Comparison of ENCODE assay signal across 9 cellular contexts in the genomic region with DNA sequence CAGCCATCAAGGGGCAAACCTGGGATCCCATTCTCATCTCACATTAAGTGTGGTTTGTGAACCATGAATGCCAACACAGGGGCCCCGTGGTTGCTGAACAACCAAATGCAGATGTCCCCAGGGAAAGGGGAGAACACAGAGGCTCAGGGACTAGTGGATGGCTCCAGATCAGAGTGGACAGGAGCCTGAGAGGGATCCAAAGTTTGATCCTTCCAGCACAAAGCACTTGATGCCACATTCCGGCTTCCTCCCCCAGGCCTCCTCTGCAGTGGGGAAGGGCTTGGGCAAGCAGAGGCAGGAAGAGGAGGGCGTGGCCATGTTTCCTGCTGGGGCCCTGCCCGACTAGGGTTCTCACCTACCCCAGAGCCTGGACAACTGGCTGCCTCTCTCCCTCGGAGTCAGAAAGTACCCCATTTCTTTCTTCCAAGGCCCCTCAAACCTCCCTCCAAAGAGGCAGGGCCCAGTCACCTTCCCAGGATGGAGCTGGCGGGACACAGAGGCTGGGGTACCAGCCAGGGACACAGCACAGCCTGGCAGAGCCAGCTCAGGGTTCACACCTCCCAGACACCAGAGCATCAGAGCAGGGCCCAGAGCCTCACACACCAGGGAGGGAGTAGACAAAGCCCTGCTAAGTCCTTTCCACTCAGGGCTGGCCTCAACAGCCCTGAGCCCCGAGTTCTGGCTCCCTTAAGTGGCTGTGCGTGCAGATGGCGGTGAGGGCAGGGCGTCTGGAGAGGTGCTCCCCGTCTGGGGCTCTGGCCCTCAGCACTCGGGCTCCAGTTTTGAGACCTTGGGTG. TPM values are rescaled to one million over a fixed set of nuclear protein-coding genes. Genes with fewer than 3 reads are reported as not detected.
A peak's percentile ranks its signal among the peaks of the same experiment; 100 is the strongest.
DNase-seq lines count a peak whose midpoint lies in the region; ATAC-seq, FAIRE-seq and TF ChIP-seq lines count a peak whose summit lies in the region.
"Had no signal": no experiment of that assay in that cellular context is flagged by ENCODE, and none has a peak within 500 bp of the region (broad histone marks: within the 10 kb centered on the region; RNA-seq: fewer than 3 reads in every experiment).

No MANE protein-coding gene starts in this region.

- H3K9me3 Mint-ChIP-seq in activated naive CD8-positive, alpha-beta T cell (ENCODE audit: low read depth) = no peaks in the 10 kb centered on the region

- peaks cover 72% of the 10 kb centered on the region for H3K4me1 Mint-ChIP-seq in activated naive CD8-positive, alpha-beta T cell (ENCODE audit: low read depth)

- no peaks in the 10 kb centered on the region for H3K36me3 Mint-ChIP-seq in activated naive CD8-positive, alpha-beta T cell

- H3K9me1 ChIP-seq in keratinocyte (ENCODE audit: control insufficient read depth, extremely low read depth, insufficient read depth, low read length) = no peaks in the 10 kb centered on the region

- H3K27ac Mint-ChIP-seq in activated naive CD8-positive, alpha-beta T cell = peak overlapping the region; percentile 94

- no peaks in the 10 kb centered on the region for H3K9me3 ChIP-seq in keratinocyte (ENCODE audit: control insufficient read depth, low read depth, low read length)
- H3K9me3 ChIP-seq: adrenal gland had no signal

- dilution Hi-C loops in keratinocyte (cut with MboI; ENCODE audit: extremely low pct_ligation_motif_present, low sequenced_read_pairs) = no loop called here

- DNase-seq in NCI-H82 (lab: John Stamatoyannopoulos, UW) = peak; percentile 55
- no peak for DNase-seq in NCI-H82 treated with DMSO at 0.1 percent for 48 hours (lab: John Stamatoyannopoulos, UW; ENCODE audit: unreplicated experiment)
- DNase-seq in keratinocyte (ENCODE audit: low read depth, low spot score) = no peak
- DNase-seq in stimulated activated CD4-positive, alpha-beta T cell treated with anti-CD3 and anti-CD28 coated beads, TNF-alpha, amount 100 ng/mL, for 4 hours (ENCODE audit: low read depth in 3 of 3) = peak in 2 of 3 experiments; percentile 38 to 45

- H4K20me1 ChIP-seq in keratinocyte (ENCODE audit: control insufficient read depth, extremely low read depth, insufficient read depth, low read length) = no peaks in the 10 kb centered on the region

- H3K27me3 ChIP-seq in keratinocyte (ENCODE audit: control insufficient read depth, extremely low read depth, insufficient read depth, low read length) = no peaks in the 10 kb centered on the region
- H3K27me3 ChIP-seq: adrenal gland had no signal

- peak overlapping the region; percentile 66 for H2AFZ ChIP-seq in keratinocyte (ENCODE audit: control insufficient read depth, low read length)

- H3K9ac ChIP-seq in keratinocyte (ENCODE audit: control insufficient read depth, extremely low read depth, insufficient read depth, low read length) = peak overlapping the region; percentile 87

- peaks cover 1% of the 10 kb centered on the region for H3K79me2 ChIP-seq in keratinocyte (ENCODE audit: control insufficient read depth, insufficient read depth, low read length)

- H3K4me2 ChIP-seq in keratinocyte (ENCODE audit: control insufficient read depth, extremely low read depth, insufficient read depth, low read depth, low read length) = peak overlapping the region; percentile 90

- H3K4me3 ChIP-seq in keratinocyte (ENCODE audit: control insufficient read depth in 2 of 3, extremely low read depth in 1 of 3, insufficient read depth in 2 of 3, low read depth in 1 of 3, low read length in 3 of 3) = peak overlapping the region in 2 of 3 experiments; percentile 76 to 83

- H3K4me3 Mint-ChIP-seq in activated naive CD8-positive, alpha-beta T cell = peak overlapping the region; percentile 89

- TF ChIP-seq POLR2A in Raji (IDR thresholded peaks at IDR 0.05; ENCODE audit: insufficient read depth, low read depth, low read length) = peak; percentile 38; the same call in 1 of the 2 replicates

- ATAC-seq in HG03354 (IDR thresholded peaks at IDR 0.05; ENCODE audit: poor library complexity, severe bottlenecking, unreplicated experiment) (no peak), GM18867 (IDR thresholded peaks at IDR 0.05; ENCODE audit: unreplicated experiment) (no peak)

- FAIRE-seq in keratinocyte (lab: Jason Lieb, UNC) = peak; percentile 88

- H3K4me1 ChIP-seq in keratinocyte (ENCODE audit: control insufficient read depth, extremely low read depth, insufficient read depth, low read length) = peaks cover 46% of the 10 kb centered on the region

- H3K36me3 ChIP-seq in keratinocyte (ENCODE audit: control insufficient read depth in 2 of 2, extremely low read depth in 1 of 2, insufficient read depth in 2 of 2, low read length in 2 of 2) = no peaks in the 10 kb centered on the region
- H3K36me3 ChIP-seq: adrenal gland had no signal

- no peak for TF ChIP-seq CTCF in keratinocyte (optimal IDR thresholded peaks at IDR 0.05 in 1 of 3, IDR thresholded peaks at IDR 0.05 in 1 of 3, conservative IDR thresholded peaks at IDR 0.05 in 1 of 3; ENCODE audit: extremely low read depth in 1 of 3, insufficient read depth in 2 of 3, low read length in 3 of 3)

- peak overlapping the region; percentile 89 for H3K27ac ChIP-seq in keratinocyte (ENCODE audit: control insufficient read depth, insufficient read depth, low read length)

- no peaks in the 10 kb centered on the region for H3K27me3 Mint-ChIP-seq in activated naive CD8-positive, alpha-beta T cell

RNA-seq across cellular contexts. Expression of a gene that starts 4.3 kb away (rescaled TPM):
- 5.3 to 9.9 TPM (median 6.4 TPM) in 3 replicates for polyA plus RNA-seq in keratinocyte
- polyA plus RNA-seq in keratinocyte (2011; ENCODE audit: low read depth) = 7.6 TPM
- 5.5 and 10.2 TPM in 2 replicates for polyA plus RNA-seq in keratinocyte (2011; cell fraction: cytosol; rRNA removed)
- polyA plus RNA-seq in keratinocyte (2011; cell fraction: nucleus; rRNA removed) = 35.9 and 49.7 TPM in 2 replicates
- 18.2 and 30.0 TPM in 2 replicates for polyA plus RNA-seq in keratinocyte (2012; ENCODE audit: low replicate concordance)
- 5.0 to 16.2 TPM (median 7.2 TPM) in 3 replicates for polyA minus RNA-seq in keratinocyte
- 28.8 TPM for polyA minus RNA-seq in keratinocyte (2011; cell fraction: cytosol; rRNA and poly(A)+ RNA removed)
- 15.8 and 17.5 TPM in 2 replicates for polyA minus RNA-seq in keratinocyte (2011; cell fraction: nucleus; rRNA and poly(A)+ RNA removed)

RNA-seq across cellular contexts. Expression of a gene that starts 7.6 kb away (rescaled TPM):
- 0.01 TPM in 2 of 3 replicates, not detected in the other for polyA plus RNA-seq in keratinocyte
- polyA plus RNA-seq in keratinocyte (2011; ENCODE audit: low read depth) = not detected
- polyA plus RNA-seq in keratinocyte (2011; cell fraction: cytosol; rRNA removed) = not detected in 2 replicates
- polyA plus RNA-seq in keratinocyte (2011; cell fraction: nucleus; rRNA removed) = 0.03 TPM in 1 of 2 replicates, not detected in the other
- 0.24 TPM in 1 of 2 replicates, not detected in the other for polyA plus RNA-seq in keratinocyte (2012; ENCODE audit: low replicate concordance)
- 0.07 TPM in 1 of 3 replicates, not detected in the others for polyA minus RNA-seq in keratinocyte
- not detected for polyA minus RNA-seq in keratinocyte (2011; cell fraction: cytosol; rRNA and poly(A)+ RNA removed)
- polyA minus RNA-seq in keratinocyte (2011; cell fraction: nucleus; rRNA and poly(A)+ RNA removed) = not detected in 2 replicates

Comparison
In these comparisons a context has a peak if more than half of its experiments do, and no peak if none do; other contexts are left out.
1. DNase-seq: peak in NCI-H82 (single experiment) and stimulated activated CD4-positive, alpha-beta T cell treated with anti-CD3 and anti-CD28 coated beads, TNF-alpha, amount 100 ng/mL, for 4 hours (2 of 3); none in NCI-H82 treated with DMSO at 0.1 percent for 48 hours (single experiment) and keratinocyte (single experiment).